ENCODE assay signal across 24 cellular contexts in genomic region chr7:41304995-41305394, GRCh38.
"Had no signal": no experiment of that assay in that cellular context is flagged by ENCODE, and none has a peak within 500 bp of the region (broad histone marks: within the 10 kb centered on the region; RNA-seq: fewer than 3 reads in every experiment).

No MANE protein-coding gene starts in this region.

- H3K4me3 Mint-ChIP-seq: naive thymus-derived CD4-positive, alpha-beta T cell; nephron; neural progenitor cell; stimulated activated memory B cell treated with anti-CD40 and anti-IgM and Interleukin-4, amounts not matched to agents 10 μg/mL and 1 μg/mL and 100 μg/mL, for 72 hours; stimulated activated naive CD8-positive, alpha-beta T cell treated with anti-CD3 and anti-CD28 coated beads, Interleukin-15, Interleukin-2, amounts not matched to agents 100 ng/mL and 50 ng/mL, for 24 hours had no signal

- H3K79me2 ChIP-seq: hepatocyte had no signal

- H3K36me3 ChIP-seq: gastroesophageal sphincter, heart left ventricle, left lung, neural progenitor cell, prostate gland, sigmoid colon, spleen, thoracic aorta, tibial nerve, upper lobe of left lung had no signal

- H3K4me1 Mint-ChIP-seq: naive thymus-derived CD4-positive, alpha-beta T cell; nephron; neural progenitor cell; stimulated activated memory B cell treated with anti-CD40 and anti-IgM and Interleukin-4, amounts not matched to agents 10 μg/mL and 1 μg/mL and 100 μg/mL, for 72 hours had no signal

- H3K27ac ChIP-seq: dorsolateral prefrontal cortex, gastroesophageal sphincter, heart left ventricle, hepatocyte, left lung, neural progenitor cell, prostate gland, sigmoid colon, spleen, thoracic aorta, tibial nerve, upper lobe of left lung had no signal

- H3K9me3 ChIP-seq: gastroesophageal sphincter, heart left ventricle, left lung, prostate gland, sigmoid colon, thoracic aorta, tibial nerve, upper lobe of left lung had no signal

- DNase-seq: dorsolateral prefrontal cortex; effector CD4-positive, alpha-beta T cell; foreskin fibroblast; heart left ventricle; left cardiac atrium; left lung; mesendoderm; midbrain; naive thymus-derived CD4-positive, alpha-beta T cell; right cardiac atrium; sigmoid colon; spleen; stimulated activated CD4-positive, alpha-beta T cell treated with anti-CD3 and anti-CD28 coated beads, Interleukin-4, amount 100 ng/mL, for 4 hours; upper lobe of left lung had no signal

- H3K9me3 Mint-ChIP-seq: nephron, neural progenitor cell had no signal

- H3K4me2 ChIP-seq: hepatocyte, neural progenitor cell had no signal

- H3K4me1 ChIP-seq: heart left ventricle, left lung, neural progenitor cell, prostate gland, spleen, tibial nerve, upper lobe of left lung had no signal

- H3K36me3 Mint-ChIP-seq: naive thymus-derived CD4-positive, alpha-beta T cell; neural progenitor cell; stimulated activated memory B cell treated with anti-CD40 and anti-IgM and Interleukin-4, amounts not matched to agents 10 μg/mL and 1 μg/mL and 100 μg/mL, for 72 hours had no signal

- H3K9ac ChIP-seq: neural progenitor cell had no signal

- H3K4me3 ChIP-seq: dorsolateral prefrontal cortex, gastroesophageal sphincter, heart left ventricle, hepatocyte, left lung, neural progenitor cell, prostate gland, sigmoid colon, spleen, thoracic aorta, tibial nerve, upper lobe of left lung had no signal

- H3K27ac Mint-ChIP-seq: naive thymus-derived CD4-positive, alpha-beta T cell; nephron; neural progenitor cell; stimulated activated memory B cell treated with anti-CD40 and anti-IgM and Interleukin-4, amounts not matched to agents 10 μg/mL and 1 μg/mL and 100 μg/mL, for 72 hours; stimulated activated naive CD8-positive, alpha-beta T cell treated with anti-CD3 and anti-CD28 coated beads, Interleukin-15, Interleukin-2, amounts not matched to agents 100 ng/mL and 50 ng/mL, for 24 hours had no signal

- ATAC-seq: esophagus mucosa; gastroesophageal sphincter; heart left ventricle; left cardiac atrium; left lung; naive thymus-derived CD4-positive, alpha-beta T cell; right cardiac atrium; stimulated activated memory B cell treated with anti-CD40 and anti-IgM and Interleukin-4, amounts not matched to agents 10 μg/mL and 1 μg/mL and 100 μg/mL, for 72 hours had no signal

- H3K27me3 ChIP-seq: gastroesophageal sphincter, heart left ventricle, hepatocyte, left lung, neural progenitor cell, sigmoid colon, spleen, tibial nerve, upper lobe of left lung had no signal

- H2AFZ ChIP-seq: hepatocyte, neural progenitor cell had no signal

- H3K27me3 Mint-ChIP-seq: naive thymus-derived CD4-positive, alpha-beta T cell; stimulated activated memory B cell treated with anti-CD40 and anti-IgM and Interleukin-4, amounts not matched to agents 10 μg/mL and 1 μg/mL and 100 μg/mL, for 72 hours; stimulated activated naive CD8-positive, alpha-beta T cell treated with anti-CD3 and anti-CD28 coated beads, Interleukin-15, Interleukin-2, amounts not matched to agents 100 ng/mL and 50 ng/mL, for 24 hours had no signal
